In the genomic region with DNA sequence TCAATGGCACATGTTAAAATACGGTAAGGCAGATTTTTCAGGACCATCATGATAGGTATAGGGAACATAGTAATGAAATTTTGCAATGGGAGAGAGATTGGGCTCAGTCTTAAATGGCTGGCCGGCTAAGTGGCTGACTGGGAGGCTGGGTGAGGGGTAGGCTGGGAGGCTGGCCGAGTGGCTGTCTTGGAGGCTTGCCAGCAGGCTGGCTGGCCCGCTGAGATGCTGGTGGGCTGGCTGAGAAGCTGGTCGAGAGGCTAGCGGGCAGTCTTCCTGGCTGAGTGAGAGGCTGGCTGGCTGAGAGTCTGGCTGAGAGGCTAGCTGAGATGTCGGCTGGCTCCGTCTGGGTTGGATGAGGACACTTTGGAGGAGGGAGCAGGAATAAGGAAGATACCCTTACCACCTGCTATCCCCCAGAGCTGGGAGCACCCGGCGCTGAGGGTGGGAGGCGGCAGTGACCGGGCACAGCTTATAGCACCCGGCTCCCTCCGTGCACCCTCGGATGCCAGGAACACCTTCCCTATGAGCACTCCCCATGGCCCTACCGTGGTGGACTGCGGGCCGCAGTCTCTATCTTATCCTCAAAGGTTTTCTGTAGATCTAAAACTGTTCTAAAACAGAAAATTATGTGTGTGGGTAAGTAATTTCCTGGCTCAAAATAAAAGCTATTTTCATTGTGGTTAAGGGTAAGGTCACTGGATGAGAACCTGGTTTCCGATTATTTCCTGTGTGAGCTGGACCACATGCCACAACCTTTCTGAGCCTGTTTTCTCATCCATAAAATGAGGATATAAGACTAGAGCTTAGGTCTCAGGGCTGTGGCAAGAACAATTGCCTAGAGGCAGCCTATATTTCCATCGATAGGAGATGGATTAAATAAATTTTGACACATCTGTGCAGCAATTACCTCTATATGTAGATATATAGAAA, we compare ENCODE assay signal across 14 cellular contexts. TPM values are rescaled to one million over a fixed set of nuclear protein-coding genes. Genes with fewer than 3 reads are reported as not detected.
A peak's percentile ranks its signal among the peaks of the same experiment; 100 is the strongest.
DNase-seq lines count a peak whose midpoint lies in the region; ATAC-seq and TF ChIP-seq lines count a peak whose summit lies in the region.
"Had no signal": no experiment of that assay in that cellular context is flagged by ENCODE, and none has a peak within 500 bp of the region (broad histone marks: within the 10 kb centered on the region; RNA-seq: fewer than 3 reads in every experiment).

No MANE protein-coding gene starts in this region.

- no peaks in the 10 kb centered on the region for H3K27me3 ChIP-seq in right atrium auricular region

- H3K4me1 Mint-ChIP-seq in activated T-helper 1 cell treated with anti-CD3 and anti-CD28 coated beads, Interleukin-12 subunit alpha, Interleukin-12 subunit beta, Interleukin-2, Interleukin-4 antibody, amounts not matched to agents 30 ng/mL and 10 ng/mL and 1 ng/mL, durations not matched to agents 14 hours and 24 hours and 36 hours (ENCODE audit: low read depth) = peaks cover 37% of the 10 kb centered on the region
- peaks cover 29% of the 10 kb centered on the region for H3K4me1 Mint-ChIP-seq in stimulated activated effector memory CD8-positive, alpha-beta T cell treated with anti-CD3 and anti-CD28 coated beads, Interleukin-12 subunit alpha, Interleukin-12 subunit beta, amount 100 ng/mL, for 72 hours

- DNase-seq in NCI-H82 (lab: John Stamatoyannopoulos, UW) = peak; percentile 34
- no peak for DNase-seq in NCI-H82 treated with DMSO at 0.1 percent for 48 hours (lab: John Stamatoyannopoulos, UW; ENCODE audit: unreplicated experiment)
- DNase-seq in NCI-H2029 (lab: John Stamatoyannopoulos, UW) = peak; percentile 85
- DNase-seq in activated T-helper 1 cell treated with anti-CD3 and anti-CD28 coated beads, Interleukin-12 subunit alpha, Interleukin-12 subunit beta, Interleukin-2, Interleukin-4 antibody, amounts not matched to agents 30 ng/mL and 10 ng/mL and 1 ng/mL, durations not matched to agents 14 hours and 24 hours and 36 hours (ENCODE audit: low spot score) = peak; percentile 1
- DNase-seq in stimulated activated effector memory CD8-positive, alpha-beta T cell treated with anti-CD3 and anti-CD28 coated beads, Interleukin-12 subunit alpha, Interleukin-12 subunit beta, amount 100 ng/mL, for 72 hours (ENCODE audit: low spot score in 2 of 2) = no peak
- no peak for DNase-seq in erythroblast (lab: John Stamatoyannopoulos, UW)
- DNase-seq in right atrium auricular region (ENCODE audit: low spot score) = no peak
- no peak for DNase-seq in mesenteric fat pad (ENCODE audit: low spot score)
- DNase-seq: activated CD4-positive, alpha-beta T cell treated with anti-CD3 and anti-CD28 coated beads, Interleukin-2, amount 50 U/mL, for 48 hours; GF-D8; GM23248; stimulated activated naive CD4-positive, alpha-beta T cell treated with Interleukin-2 at 50 U/mL for 16 hours had no signal

- H3K9me3 Mint-ChIP-seq in activated T-helper 1 cell treated with anti-CD3 and anti-CD28 coated beads, Interleukin-12 subunit alpha, Interleukin-12 subunit beta, Interleukin-2, Interleukin-4 antibody, amounts not matched to agents 30 ng/mL and 10 ng/mL and 1 ng/mL, durations not matched to agents 14 hours and 24 hours and 36 hours = no peaks in the 10 kb centered on the region
- no peaks in the 10 kb centered on the region for H3K9me3 Mint-ChIP-seq in stimulated activated effector memory CD8-positive, alpha-beta T cell treated with anti-CD3 and anti-CD28 coated beads, Interleukin-12 subunit alpha, Interleukin-12 subunit beta, amount 100 ng/mL, for 72 hours

- intact Hi-C loops in activated T-helper 1 cell treated with anti-CD3 and anti-CD28 coated beads, Interleukin-12 subunit alpha, Interleukin-12 subunit beta, Interleukin-2, Interleukin-4 antibody, amounts not matched to agents 30 ng/mL and 10 ng/mL and 1 ng/mL, durations not matched to agents 14 hours and 24 hours and 36 hours (cut with micrococcal nuclease) = loop anchor here (5.0 kb wide), 2 partner anchors 139 to 436 kb away; partner anchors contain the start of genes CCP110 and GDE1

- no peaks in the 10 kb centered on the region for H3K9me3 ChIP-seq in right atrium auricular region

- peak; percentile 53 for ATAC-seq in stimulated activated effector memory CD8-positive, alpha-beta T cell treated with anti-CD3 and anti-CD28 coated beads, Interleukin-12 subunit alpha, Interleukin-12 subunit beta, amount 100 ng/mL, for 72 hours

- no peak overlapping the region for H3K4me3 Mint-ChIP-seq in activated T-helper 1 cell treated with anti-CD3 and anti-CD28 coated beads, Interleukin-12 subunit alpha, Interleukin-12 subunit beta, Interleukin-2, Interleukin-4 antibody, amounts not matched to agents 30 ng/mL and 10 ng/mL and 1 ng/mL, durations not matched to agents 14 hours and 24 hours and 36 hours
- no peak overlapping the region for H3K4me3 Mint-ChIP-seq in stimulated activated effector memory CD8-positive, alpha-beta T cell treated with anti-CD3 and anti-CD28 coated beads, Interleukin-12 subunit alpha, Interleukin-12 subunit beta, amount 100 ng/mL, for 72 hours

- H3K4me3 ChIP-seq in right atrium auricular region = no peak overlapping the region
- H3K4me3 ChIP-seq: GM23248, SK-N-MC had no signal

- H3K4me1 ChIP-seq in right atrium auricular region = no peaks in the 10 kb centered on the region

- H3K36me3 Mint-ChIP-seq in activated T-helper 1 cell treated with anti-CD3 and anti-CD28 coated beads, Interleukin-12 subunit alpha, Interleukin-12 subunit beta, Interleukin-2, Interleukin-4 antibody, amounts not matched to agents 30 ng/mL and 10 ng/mL and 1 ng/mL, durations not matched to agents 14 hours and 24 hours and 36 hours (ENCODE audit: low read depth) = no peaks in the 10 kb centered on the region
- H3K36me3 Mint-ChIP-seq in stimulated activated effector memory CD8-positive, alpha-beta T cell treated with anti-CD3 and anti-CD28 coated beads, Interleukin-12 subunit alpha, Interleukin-12 subunit beta, amount 100 ng/mL, for 72 hours = no peaks in the 10 kb centered on the region

- no peaks in the 10 kb centered on the region for H3K36me3 ChIP-seq in right atrium auricular region

- TF ChIP-seq CTCF in right atrium auricular region (IDR thresholded peaks at IDR 0.05) = no peak

- TF ChIP-seq POLR2A in erythroblast (IDR thresholded peaks at IDR 0.05; ENCODE audit: low read length) = no peak

- H3K27me3 Mint-ChIP-seq in activated T-helper 1 cell treated with anti-CD3 and anti-CD28 coated beads, Interleukin-12 subunit alpha, Interleukin-12 subunit beta, Interleukin-2, Interleukin-4 antibody, amounts not matched to agents 30 ng/mL and 10 ng/mL and 1 ng/mL, durations not matched to agents 14 hours and 24 hours and 36 hours (ENCODE audit: insufficient read depth) = peaks cover 19% of the 10 kb centered on the region

- H3K27ac Mint-ChIP-seq in activated T-helper 1 cell treated with anti-CD3 and anti-CD28 coated beads, Interleukin-12 subunit alpha, Interleukin-12 subunit beta, Interleukin-2, Interleukin-4 antibody, amounts not matched to agents 30 ng/mL and 10 ng/mL and 1 ng/mL, durations not matched to agents 14 hours and 24 hours and 36 hours = no peak overlapping the region
- no peak overlapping the region for H3K27ac Mint-ChIP-seq in stimulated activated effector memory CD8-positive, alpha-beta T cell treated with anti-CD3 and anti-CD28 coated beads, Interleukin-12 subunit alpha, Interleukin-12 subunit beta, amount 100 ng/mL, for 72 hours

- no peak overlapping the region for H3K27ac ChIP-seq in right atrium auricular region
- H3K27ac ChIP-seq: GM23248, SK-N-MC had no signal

RNA-seq across cellular contexts. Expression of gene TMC5, which starts 34.5 kb away (rescaled TPM):
- 0.10 and 0.26 TPM in 2 replicates for total RNA-seq in activated T-helper 1 cell treated with anti-CD3 and anti-CD28 coated beads, Interleukin-12 subunit alpha, Interleukin-12 subunit beta, Interleukin-2, Interleukin-4 antibody, amounts not matched to agents 30 ng/mL and 10 ng/mL and 1 ng/mL, durations not matched to agents 14 hours and 24 hours and 36 hours
- total RNA-seq in right atrium auricular region (under 1 TPM in 1 of 2 donors, not detected in 1; 0.16 TPM), mesenteric fat pad (0.26 TPM)
- total RNA-seq: endothelial cell of umbilical vein, GM23248 had no signal

Comparison
In these comparisons a context has a peak if more than half of its experiments do, and no peak if none do; other contexts are left out.
1. DNase-seq: peak in NCI-H82 (single experiment), NCI-H2029 (single experiment) and activated T-helper 1 cell treated with anti-CD3 and anti-CD28 coated beads, Interleukin-12 subunit alpha, Interleukin-12 subunit beta, Interleukin-2, Interleukin-4 antibody, amounts not matched to agents 30 ng/mL and 10 ng/mL and 1 ng/mL, durations not matched to agents 14 hours and 24 hours and 36 hours (single experiment); none in NCI-H82 treated with DMSO at 0.1 percent for 48 hours (single experiment), stimulated activated effector memory CD8-positive, alpha-beta T cell treated with anti-CD3 and anti-CD28 coated beads, Interleukin-12 subunit alpha, Interleukin-12 subunit beta, amount 100 ng/mL, for 72 hours (0 of 2), erythroblast (0 of 2), right atrium auricular region (single experiment) and mesenteric fat pad (single experiment).